ENCODE assay signal across 8 cellular contexts in genomic region chr19:40348961-40349507, GRCh38. TPM values are rescaled to one million over a fixed set of nuclear protein-coding genes. Genes with fewer than 3 reads are reported as not detected.
DNase-seq lines count a peak whose midpoint lies in the region; ATAC-seq, FAIRE-seq and TF ChIP-seq lines count a peak whose summit lies in the region.

No MANE protein-coding gene starts in this region.

- no peaks in the 10 kb centered on the region for H3K36me3 ChIP-seq in Peyer's patch
- H3K36me3 ChIP-seq in colonic mucosa = no peaks in the 10 kb centered on the region

- no peak for TF ChIP-seq CTCF in CD14-positive monocyte (IDR thresholded peaks at IDR 0.05)
- TF ChIP-seq CTCF in Peyer's patch (IDR thresholded peaks at IDR 0.05) = no peak
- TF ChIP-seq CTCF in colonic mucosa (IDR thresholded peaks at IDR 0.05) = no peak
- TF ChIP-seq CTCF in mesothelial cell of epicardium (IDR thresholded peaks at IDR 0.05; ENCODE audit: unreplicated experiment) = no peak

- H3K36me3 Mint-ChIP-seq in CD14-positive monocyte = peaks cover 11 to 32% of the 10 kb centered on the region in 2 donors
- H3K36me3 Mint-ChIP-seq in mesothelial cell of epicardium = peaks cover 1% of the 10 kb centered on the region

- peak overlapping the region; percentile 88 to 93 for H3K4me3 Mint-ChIP-seq in CD14-positive monocyte
- H3K4me3 Mint-ChIP-seq in mesothelial cell of epicardium = peak overlapping the region; percentile 88

- no peak for FAIRE-seq in urothelium cell line (lab: Jason Lieb, UNC)

- no peak for TF ChIP-seq POLR2A in Peyer's patch (IDR thresholded peaks at IDR 0.05)

- H3K4me3 ChIP-seq in Peyer's patch = peak overlapping the region; percentile 74 to 86 (median 82)
- H3K4me3 ChIP-seq in colonic mucosa = peak overlapping the region; percentile 69

- H3K9me3 Mint-ChIP-seq in CD14-positive monocyte (peaks cover 0 to 2% (median 0%) of the 10 kb centered on the region in 7 donors), mesothelial cell of epicardium (no peaks in the 10 kb centered on the region)

- H3K9ac ChIP-seq in colonic mucosa (ENCODE audit: low read depth in 2 of 2, low read length in 2 of 2) = peak overlapping the region; percentile 58 to 75

- intact Hi-C loops in CD14-positive monocyte (cut with micrococcal nuclease) (loop anchor here (1.0 to 5.0 kb wide), 3 partner anchors 11 to 53 kb away; no protein-coding TSS in a partner anchor), colonic mucosa (cut with DNase I) (no loop called here)

- peak overlapping the region; percentile 73 to 83 (median 80) for H3K27ac ChIP-seq in Peyer's patch
- H3K27ac ChIP-seq in colonic mucosa = peak overlapping the region; percentile 67

- H3K9me3 ChIP-seq in Peyer's patch (no peaks in the 10 kb centered on the region), colonic mucosa (no peaks in the 10 kb centered on the region)

- no peaks in the 10 kb centered on the region for H3K27me3 ChIP-seq in Peyer's patch
- no peaks in the 10 kb centered on the region for H3K27me3 ChIP-seq in colonic mucosa

- H3K4me1 Mint-ChIP-seq in CD14-positive monocyte = peaks cover 34% of the 10 kb centered on the region
- H3K4me1 Mint-ChIP-seq in mesothelial cell of epicardium = peaks cover 12% of the 10 kb centered on the region

- DNase-seq in CD14-positive monocyte (ENCODE audit: low spot score) (no peak), HCEC 1CT (peak; percentile 28), Peyer's patch (no peak), colonic mucosa (no peak), mesothelial cell of epicardium (ENCODE audit: low spot score in 2 of 2, unreplicated experiment in 2 of 2) (no peak), urothelium cell line (ENCODE audit: low spot score) (peak; percentile 36)
- DNase-seq in effector CD4-positive, alpha-beta T cell = no peak

- H3K27me3 Mint-ChIP-seq in CD14-positive monocyte (ENCODE audit: low read depth in 3 of 3) (no peaks in the 10 kb centered on the region), mesothelial cell of epicardium (ENCODE audit: low read depth) (no peaks in the 10 kb centered on the region)

- H3K4me1 ChIP-seq in Peyer's patch (peaks cover 0 to 19% (median 8%) of the 10 kb centered on the region in 4 donors), colonic mucosa (peaks cover 3% of the 10 kb centered on the region)

- no peak for ATAC-seq in HG02840 (IDR thresholded peaks at IDR 0.05; ENCODE audit: low FRiP score, unreplicated experiment)

- H3K27ac Mint-ChIP-seq in CD14-positive monocyte = peak overlapping the region; percentile 92 to 97 (median 95)
- H3K27ac Mint-ChIP-seq in mesothelial cell of epicardium = peak overlapping the region; percentile 91

RNA-seq across cellular contexts. Expression of gene PLD3, which starts 0.5 kb away (rescaled TPM):
- 100 to 1,000 TPM; 168 to 170 TPM for polyA plus RNA-seq in CD14-positive monocyte
- total RNA-seq in Peyer's patch (100 to 1,000 TPM in 3 of 4 donors, 10 to 100 TPM in 1; 61.9 to 210 (median 162) TPM), colonic mucosa (100 to 1,000 TPM in 1 of 2 donors, 10 to 100 TPM in 1; 82.3 to 138 TPM), mesothelial cell of epicardium (369 to 379 TPM (median 376 TPM) in 3 replicates)

RNA-seq across cellular contexts. Expression of gene C19orf47, which starts 0.8 kb away (rescaled TPM):
- polyA plus RNA-seq in CD14-positive monocyte = 1 to 10 TPM; 7.6 to 8.0 TPM
- total RNA-seq in Peyer's patch = 10 to 100 TPM in 2 of 4 donors, 1 to 10 TPM in 2; 5.8 to 11.3 (median 9.9) TPM
- 10 to 100 TPM in 1 of 2 donors, 1 to 10 TPM in 1; 9.2 to 14.9 TPM for total RNA-seq in colonic mucosa
- 15.3 to 17.8 TPM (median 16.3 TPM) in 3 replicates for total RNA-seq in mesothelial cell of epicardium

RNA-seq across cellular contexts. Expression of gene HIPK4, which starts 40.9 kb away (rescaled TPM):
- polyA plus RNA-seq in CD14-positive monocyte = not detected
- total RNA-seq in Peyer's patch (not detected), colonic mucosa (not detected), mesothelial cell of epicardium (0.20 to 0.32 TPM (median 0.31 TPM) in 3 replicates)

Comparison
In these comparisons a context has a peak if more than half of its experiments do, and no peak if none do; other contexts are left out.
1. DNase-seq: peak in HCEC 1CT (single experiment) and urothelium cell line (single experiment); none in CD14-positive monocyte (single experiment), Peyer's patch (0 of 3), colonic mucosa (single experiment), mesothelial cell of epicardium (0 of 2) and effector CD4-positive, alpha-beta T cell (single experiment).